In genomic region chr5:1633605-1634336, GRCh38 we compare ENCODE assay signal across 8 cellular contexts.
DNase-seq lines count a peak whose midpoint lies in the region; ATAC-seq and TF ChIP-seq lines count a peak whose summit lies in the region.

No MANE protein-coding gene starts in this region.

- no peaks in the 10 kb centered on the region for H3K4me1 ChIP-seq in OCI-LY3 (ENCODE audit: low read length)
- H3K4me1 ChIP-seq in naive thymus-derived CD4-positive, alpha-beta T cell (ENCODE audit: control insufficient read depth in 2 of 2, insufficient read depth in 2 of 2, low read length in 2 of 2): peaks cover 0 to 3% of the 10 kb centered on the region in 2 donors

- no peaks in the 10 kb centered on the region for H3K9me3 ChIP-seq in OCI-LY3 (ENCODE audit: insufficient read depth, low read length)
- no peaks in the 10 kb centered on the region for H3K9me3 ChIP-seq in naive thymus-derived CD4-positive, alpha-beta T cell (ENCODE audit: control insufficient read depth in 2 of 3, low read length in 3 of 3)

- peak overlapping the region; percentile 80 for H3K4me2 ChIP-seq in OCI-LY3 (ENCODE audit: low read length)

- peaks cover 0 to 3% (median 0%) of the 10 kb centered on the region in 5 donors for H3K36me3 Mint-ChIP-seq in naive thymus-derived CD4-positive, alpha-beta T cell
- no peaks in the 10 kb centered on the region for H3K36me3 Mint-ChIP-seq in stimulated activated memory B cell treated with anti-CD40 and anti-IgM and Interleukin-4, amounts not matched to agents 10 μg/mL and 1 μg/mL and 100 μg/mL, for 72 hours

- peaks cover 15 to 46% (median 35%) of the 10 kb centered on the region in 7 donors for H3K4me1 Mint-ChIP-seq in naive thymus-derived CD4-positive, alpha-beta T cell
- H3K4me1 Mint-ChIP-seq in stimulated activated memory B cell treated with anti-CD40 and anti-IgM and Interleukin-4, amounts not matched to agents 10 μg/mL and 1 μg/mL and 100 μg/mL, for 72 hours: peaks cover 41% of the 10 kb centered on the region

- no peaks in the 10 kb centered on the region for H3K36me3 ChIP-seq in OCI-LY3 (replicated peaks; ENCODE audit: low read depth, low read length)
- no peaks in the 10 kb centered on the region for H3K36me3 ChIP-seq in naive thymus-derived CD4-positive, alpha-beta T cell (ENCODE audit: control insufficient read depth in 2 of 3, insufficient read depth in 3 of 3, low read length in 3 of 3)

- peak overlapping the region; percentile 95 for H3K4me3 ChIP-seq in OCI-LY3 (ENCODE audit: low read length)
- peak overlapping the region; percentile 55 for H3K4me3 ChIP-seq in fibroblast of mammary gland (ENCODE audit: control insufficient read depth, low read depth, low read length)
- peak overlapping the region; percentile 83 for H3K4me3 ChIP-seq in naive thymus-derived CD4-positive, alpha-beta T cell (ENCODE audit: low read length)

- H3K27me3 Mint-ChIP-seq in naive thymus-derived CD4-positive, alpha-beta T cell: peaks cover 0 to 8% (median 0%) of the 10 kb centered on the region in 5 donors
- no peaks in the 10 kb centered on the region for H3K27me3 Mint-ChIP-seq in stimulated activated memory B cell treated with anti-CD40 and anti-IgM and Interleukin-4, amounts not matched to agents 10 μg/mL and 1 μg/mL and 100 μg/mL, for 72 hours

- POLR2A ChIA-PET in naive thymus-derived CD4-positive, alpha-beta T cell (lab: Charles Lee): interaction anchor here (1.0 to 1.5 kb wide), 5 partner anchors 9 to 248 kb away, joined by 3 to 9 read pairs (median 3); no protein-coding TSS in a partner anchor

- peak overlapping the region; percentile 88 to 97 (median 91) for H3K27ac Mint-ChIP-seq in naive thymus-derived CD4-positive, alpha-beta T cell
- peak overlapping the region; percentile 98 for H3K27ac Mint-ChIP-seq in stimulated activated memory B cell treated with anti-CD40 and anti-IgM and Interleukin-4, amounts not matched to agents 10 μg/mL and 1 μg/mL and 100 μg/mL, for 72 hours

- no peak overlapping the region for H3K27ac ChIP-seq in OCI-LY3 (ENCODE audit: low read length)
- H3K27ac ChIP-seq in naive thymus-derived CD4-positive, alpha-beta T cell (ENCODE audit: low read depth, low read length): peak overlapping the region; percentile 76

- intact Hi-C loops in naive thymus-derived CD4-positive, alpha-beta T cell (cut with micrococcal nuclease): no loop called here

- peak overlapping the region; percentile 82 for H3K9ac ChIP-seq in OCI-LY3 (ENCODE audit: low read length)

- no peaks in the 10 kb centered on the region for H3K27me3 ChIP-seq in OCI-LY3 (ENCODE audit: low read depth, low read length)
- H3K27me3 ChIP-seq in naive thymus-derived CD4-positive, alpha-beta T cell (ENCODE audit: control insufficient read depth in 2 of 2, insufficient read depth in 2 of 2, low read length in 2 of 2): no peaks in the 10 kb centered on the region

- H3K9me3 Mint-ChIP-seq in naive thymus-derived CD4-positive, alpha-beta T cell: no peaks in the 10 kb centered on the region
- no peaks in the 10 kb centered on the region for H3K9me3 Mint-ChIP-seq in stimulated activated memory B cell treated with anti-CD40 and anti-IgM and Interleukin-4, amounts not matched to agents 10 μg/mL and 1 μg/mL and 100 μg/mL, for 72 hours

- no peak overlapping the region for H2AFZ ChIP-seq in OCI-LY3 (ENCODE audit: low read depth, low read length)

- TF ChIP-seq CTCF in OCI-LY3 (IDR thresholded peaks at IDR 0.05; ENCODE audit: low read depth, low read length) (no peak), fibroblast of mammary gland (conservative IDR thresholded peaks at IDR 0.05; ENCODE audit: control insufficient read depth, insufficient read depth, low read depth, low read length) (no peak)

- H4K20me1 ChIP-seq in OCI-LY3 (ENCODE audit: insufficient read depth, low read length): no peaks in the 10 kb centered on the region

- ATAC-seq in GM19463 (IDR thresholded peaks at IDR 0.05; ENCODE audit: unreplicated experiment): peak; percentile 99
- ATAC-seq in naive thymus-derived CD4-positive, alpha-beta T cell: peak; percentile 86
- peak; percentile 95 for ATAC-seq in stimulated activated memory B cell treated with anti-CD40 and anti-IgM and Interleukin-4, amounts not matched to agents 10 μg/mL and 1 μg/mL and 100 μg/mL, for 72 hours

- DNase-seq in COLO668 (lab: John Stamatoyannopoulos, UW; ENCODE audit: unreplicated experiment): peak; percentile 91
- DNase-seq in HK-2 (ENCODE audit: unreplicated experiment): peak; percentile 83
- DNase-seq in activated T-helper 1 cell treated with Interleukin-2 at 50 U/mL for 16 hours (ENCODE audit: low read depth): peak; percentile 71
- peak; percentile 68 for DNase-seq in fibroblast of mammary gland (ENCODE audit: low read depth)
- DNase-seq in naive thymus-derived CD4-positive, alpha-beta T cell: peak; percentile 47 to 86 (median 63)

- CTCF ChIA-PET in naive thymus-derived CD4-positive, alpha-beta T cell (lab: Charles Lee): interaction anchor here (1.7 kb wide), 1 partner anchor 11 kb away, joined by 6 read pairs; no protein-coding TSS in a partner anchor

- peak overlapping the region; percentile 89 to 96 (median 92) for H3K4me3 Mint-ChIP-seq in naive thymus-derived CD4-positive, alpha-beta T cell
- peak overlapping the region; percentile 92 for H3K4me3 Mint-ChIP-seq in stimulated activated memory B cell treated with anti-CD40 and anti-IgM and Interleukin-4, amounts not matched to agents 10 μg/mL and 1 μg/mL and 100 μg/mL, for 72 hours

- H3K79me2 ChIP-seq in OCI-LY3 (ENCODE audit: low read length): no peaks in the 10 kb centered on the region
